Comparison of ENCODE assay signal across 33 cellular contexts in genomic region chr2:229124126-229124525, GRCh38.
"Had no signal": no experiment of that assay in that cellular context is flagged by ENCODE, and none has a peak within 500 bp of the region (broad histone marks: within the 10 kb centered on the region; RNA-seq: fewer than 3 reads in every experiment).

No MANE protein-coding gene starts in this region.

- H3K27ac ChIP-seq: adrenal gland, ascending aorta, cardiac muscle cell, VCaP had no signal

- H3K27me3 ChIP-seq: adrenal gland, ascending aorta, cardiac muscle cell had no signal

- H3K4me3 ChIP-seq: adrenal gland, ascending aorta, cardiac muscle cell had no signal

- DNase-seq: activated B cell treated with CpG ODN at 0.5 μM for 24 hours; activated CD4-positive, alpha-beta memory T cell treated with anti-CD3 and anti-CD28 coated beads for 36 hours; activated CD4-positive, alpha-beta T cell treated with anti-CD3 and anti-CD28 coated beads for 4 hours; activated CD4-positive, alpha-beta T cell treated with anti-CD3 and anti-CD28 coated beads, Interleukin-2, amount 10 ng/mL, durations not matched to agents 24 days and 14 days; activated CD4-positive, alpha-beta T cell treated with anti-CD3 and anti-CD28 coated beads, Interleukin-2, amount 50 U/mL, for 1 hour; activated CD4-positive, alpha-beta T cell treated with anti-CD3 and anti-CD28 coated beads, Interleukin-2, amount 50 U/mL, for 4 hours; activated CD4-positive, CD25-positive, alpha-beta regulatory T cell treated with anti-CD3 and anti-CD28 coated beads, Interleukin-2, amount 50 U/mL, for 72 hours; activated CD8-positive, alpha-beta memory T cell treated with anti-CD3 and anti-CD28 coated beads, Interleukin-2, amount 50 U/mL, for 4 hours; activated CD8-positive, alpha-beta T cell treated with anti-CD3 and anti-CD28 coated beads for 36 hours; activated effector memory CD4-positive, alpha-beta T cell treated with anti-CD3 and anti-CD28 coated beads, Interleukin-2, amount 50 U/mL, for 16 hours; activated gamma-delta T cell treated with Interleukin-2 at 50 U/mL for 16 hours; activated naive CD4-positive, alpha-beta T cell; activated naive CD4-positive, alpha-beta T cell treated with anti-CD3 and anti-CD28 coated beads for 36 hours; activated naive CD4-positive, alpha-beta T cell treated with anti-CD3 and anti-CD28 coated beads, Interleukin-2, amount 50 U/mL, for 16 hours; activated naive CD8-positive, alpha-beta T cell treated with anti-CD3 and anti-CD28 coated beads for 36 hours; activated T-cell treated with anti-CD3 and anti-CD28 coated beads for 4 hours; activated T-cell treated with anti-CD3 and anti-CD28 coated beads, Interleukin-2, amount 50 U/mL, for 1 hour; activated T-cell treated with anti-CD3 and anti-CD28 coated beads, Interleukin-2, amount 50 U/mL, for 4 hours; activated T-cell treated with anti-CD3 and anti-CD28 coated beads, Interleukin-2, amount 50 U/mL, for 72 hours; adrenal gland; amygdala; anterior cingulate cortex; caudate nucleus; T-helper 1 cell; T-helper 2 cell; T-helper 9 cell had no signal

- ATAC-seq: activated CD8-positive, alpha-beta T cell treated with anti-CD3 and anti-CD28 coated beads for 36 hours; activated naive CD4-positive, alpha-beta T cell treated with anti-CD3 and anti-CD28 coated beads, Interleukin-2, amount 50 U/mL, for 72 hours; activated T-cell treated with anti-CD3 and anti-CD28 coated beads, Interleukin-2, amount 50 U/mL, for 4 hours; activated T-cell treated with anti-CD3 and anti-CD28 coated beads, Interleukin-2, amount 50 U/mL, for 72 hours; activated T-helper 17 cell treated with anti-CD3 and anti-CD28 coated beads, Interleukin-2, amount 50 U/mL, for 72 hours had no signal

- H3K36me3 ChIP-seq: adrenal gland, cardiac muscle cell had no signal

- H3K9me3 ChIP-seq: adrenal gland had no signal

- FAIRE-seq: bronchial epithelial cell, TTC549 had no signal

- H3K4me1 ChIP-seq: ascending aorta had no signal
